8 cellular contexts compared by ENCODE assay signal in the genomic region with DNA sequence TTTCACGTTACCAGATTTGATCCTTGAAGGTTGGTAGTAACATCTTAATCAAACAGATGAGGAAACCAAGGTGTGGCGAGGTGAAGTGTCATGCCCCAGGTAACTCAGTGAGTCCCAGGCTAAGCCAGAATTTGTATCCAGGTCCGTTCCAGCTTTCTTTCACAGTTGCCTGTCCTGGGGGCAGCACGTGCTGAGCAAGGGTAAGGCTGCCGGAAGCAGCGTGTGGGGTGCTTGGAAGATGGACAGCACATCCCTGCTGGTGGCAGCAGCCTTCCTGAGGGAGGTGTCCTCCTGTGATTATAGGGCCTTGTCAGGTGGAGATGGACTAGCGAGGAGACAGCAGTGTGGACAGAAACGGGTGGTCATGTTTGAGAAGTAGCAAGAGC. TPM values are rescaled to one million over a fixed set of nuclear protein-coding genes. Genes with fewer than 3 reads are reported as not detected.
A peak's percentile ranks its signal among the peaks of the same experiment; 100 is the strongest.
DNase-seq lines count a peak whose midpoint lies in the region; ATAC-seq and TF ChIP-seq lines count a peak whose summit lies in the region.

No MANE protein-coding gene starts in this region.

- H3K27me3 Mint-ChIP-seq in Caco-2 (ENCODE audit: insufficient read depth, unreplicated experiment) (no peaks in the 10 kb centered on the region), progenitor cell of endocrine pancreas (no peaks in the 10 kb centered on the region)

- H3K27ac Mint-ChIP-seq in Caco-2 (ENCODE audit: unreplicated experiment) (no peak overlapping the region), progenitor cell of endocrine pancreas (peak overlapping the region; percentile 63)

- H3K27me3 ChIP-seq in Caco-2 (replicated peaks; ENCODE audit: control insufficient read depth, insufficient read depth, low read length) (no peaks in the 10 kb centered on the region), Panc1 (ENCODE audit: control insufficient read depth, insufficient read depth, low read length) (no peaks in the 10 kb centered on the region), esophagus (ENCODE audit: control insufficient read depth in 1 of 2, insufficient read depth in 2 of 2, low read length in 2 of 2) (no peaks in the 10 kb centered on the region)

- 37 to 38% methylated on average over 8 of the region's 8 CpGs for WGBS in esophagus, 2 donors

- H3K9me3 ChIP-seq in Caco-2 (no peaks in the 10 kb centered on the region), Panc1 (ENCODE audit: control insufficient read depth, insufficient read depth, low read depth, low read length) (no peaks in the 10 kb centered on the region), esophagus (ENCODE audit: control insufficient read depth in 2 of 2, insufficient read depth in 1 of 2, low read depth in 1 of 2, low read length in 1 of 2) (no peaks in the 10 kb centered on the region)

- no peak overlapping the region for H3K4me3 ChIP-seq in Caco-2 (ENCODE audit: low read depth, low read length)
- H3K4me3 ChIP-seq in Panc1 (ENCODE audit: low read depth in 2 of 2, low read length in 2 of 2), result peak overlapping the region; percentile 77 to 87
- peak overlapping the region; percentile 71 to 97 for H3K4me3 ChIP-seq in esophagus (ENCODE audit: low read depth in 1 of 2, low read length in 2 of 2)

- CTCF ChIA-PET in Caco-2 (lab: Charles Lee) (no interaction called here), Panc1 (lab: Charles Lee) (no interaction called here)

- H3K36me3 Mint-ChIP-seq in Caco-2 (ENCODE audit: insufficient read depth, unreplicated experiment) (peaks cover 5% of the 10 kb centered on the region), progenitor cell of endocrine pancreas (ENCODE audit: insufficient read depth) (peaks cover 4% of the 10 kb centered on the region)

- H3K4me1 ChIP-seq in Caco-2, result peaks cover 28% of the 10 kb centered on the region
- peaks cover 64% of the 10 kb centered on the region for H3K4me1 ChIP-seq in Panc1 (ENCODE audit: control insufficient read depth, insufficient read depth, low read length)
- peaks cover 12 to 44% of the 10 kb centered on the region in 2 donors for H3K4me1 ChIP-seq in esophagus (ENCODE audit: control insufficient read depth in 2 of 2, insufficient read depth in 2 of 2, low read length in 1 of 2)

- no peak for TF ChIP-seq CTCF in Caco-2 (IDR thresholded peaks at IDR 0.05; ENCODE audit: insufficient read depth in 1 of 2, low read depth in 1 of 2, low read length in 1 of 2, severe bottlenecking in 1 of 2, unreplicated experiment in 1 of 2)
- no peak for TF ChIP-seq CTCF in Panc1 (IDR thresholded peaks at IDR 0.05)
- no peak for TF ChIP-seq CTCF in progenitor cell of endocrine pancreas (IDR thresholded peaks at IDR 0.05; ENCODE audit: unreplicated experiment)

- ATAC-seq in Panc1, result no peak

- in situ Hi-C loops in Panc1 (cut with HindIII; ENCODE audit: low pct_unique_long_range_greater_than_20kb, low sequenced_read_pairs), result no loop called here

- peak overlapping the region; percentile 90 for H3K4me3 Mint-ChIP-seq in Caco-2 (ENCODE audit: unreplicated experiment)
- H3K4me3 Mint-ChIP-seq in progenitor cell of endocrine pancreas (ENCODE audit: low read depth), result peak overlapping the region; percentile 80

- H3K27ac ChIP-seq in Panc1 (ENCODE audit: low read length) (peak overlapping the region; percentile 74), esophagus (ENCODE audit: low read depth in 2 of 2, low read length in 1 of 2) (peak overlapping the region; percentile 97 to 98)

- intact Hi-C loops in Caco-2 (cut with micrococcal nuclease; ENCODE audit: unreplicated experiment), result loop anchor here (5.0 kb wide), 1 partner anchor 55 kb away; no protein-coding TSS in a partner anchor
- intact Hi-C loops in Panc1 (cut with micrococcal nuclease; ENCODE audit: unreplicated experiment), result no loop called here

- DNase-seq in Caco-2, result no peak
- no peak for DNase-seq in Panc1 (ENCODE audit: low read depth, low spot score)
- no peak for DNase-seq in progenitor cell of endocrine pancreas (ENCODE audit: low spot score, unreplicated experiment)
- DNase-seq in mucosa of gallbladder (ENCODE audit: low spot score), result no peak
- DNase-seq in cortex of kidney (lab: John Stamatoyannopoulos, UW), result no peak
- DNase-seq in inferior parietal cortex (ENCODE audit: extremely low spot score), result no peak
- DNase-seq in HT-29 (ENCODE audit: low spot score), result no peak

- BruUV-seq in Caco-2 (replicated peaks; lab: Mats Ljungman, UMichigan) (no TSS peak), Panc1 (replicated peaks; lab: Mats Ljungman, UMichigan) (no TSS peak)

- peaks cover 2% of the 10 kb centered on the region; the same call in 1 of the 2 replicates for H3K36me3 ChIP-seq in Caco-2 (ENCODE audit: control insufficient read depth, insufficient read depth, low read length)
- H3K36me3 ChIP-seq in Panc1 (ENCODE audit: control insufficient read depth, insufficient read depth, low read length), result no peaks in the 10 kb centered on the region; the same call in 1 of the 2 replicates
- peaks cover 0 to 8% of the 10 kb centered on the region in 2 donors for H3K36me3 ChIP-seq in esophagus (ENCODE audit: control insufficient read depth in 2 of 2, insufficient read depth in 2 of 2, low read length in 1 of 2)

- H3K9me3 Mint-ChIP-seq in Caco-2 (ENCODE audit: unreplicated experiment) (no peaks in the 10 kb centered on the region), progenitor cell of endocrine pancreas (ENCODE audit: low read depth) (no peaks in the 10 kb centered on the region)

- peaks cover 13% of the 10 kb centered on the region for H3K4me1 Mint-ChIP-seq in Caco-2 (ENCODE audit: low read depth, unreplicated experiment)
- H3K4me1 Mint-ChIP-seq in progenitor cell of endocrine pancreas (ENCODE audit: low read depth), result peaks cover 39% of the 10 kb centered on the region

- POLR2A ChIA-PET in Caco-2 (lab: Charles Lee) (no interaction called here), Panc1 (lab: Charles Lee) (interaction anchor here (0.7 kb wide), 1 partner anchor 32 kb away, joined by 3 read pairs; no protein-coding TSS in a partner anchor)

RNA-seq across cellular contexts. Expression of a gene that starts 50.9 kb away (rescaled TPM):
- total RNA-seq in Caco-2 (2022) (30.7 and 38.4 TPM in 2 replicates), Panc1 (2021; ENCODE audit: unreplicated experiment) (50.5 TPM), progenitor cell of endocrine pancreas (73.0 and 78.7 TPM in 2 replicates), mucosa of gallbladder (119 TPM)
- 64.5 TPM for polyA plus RNA-seq in Panc1 (2012; ENCODE audit: insufficient read length)
- 10 to 100 TPM; 57.8 to 63.8 TPM for polyA plus RNA-seq in esophagus
- 91.3 and 98.4 TPM in 2 replicates for total RNA-seq in HT-29 (2014; rRNA removed; shearing (Covaris generic))
